9 cellular contexts compared by ENCODE assay signal in genomic region chr14:28751467-28752058, GRCh38. TPM values are rescaled to one million over a fixed set of nuclear protein-coding genes. Genes with fewer than 3 reads are reported as not detected.
DNase-seq lines count a peak whose midpoint lies in the region; ATAC-seq, FAIRE-seq and TF ChIP-seq lines count a peak whose summit lies in the region.
"Had no signal": no experiment of that assay in that cellular context is flagged by ENCODE, and none has a peak within 500 bp of the region (broad histone marks: within the 10 kb centered on the region; RNA-seq: fewer than 3 reads in every experiment).

No MANE protein-coding gene starts in this region.

- POLR2A ChIA-PET in HepG2 (lab: Yijun Ruan, JAX): no interaction called here

- no peak overlapping the region for H3K27ac ChIP-seq in HepG2 (ENCODE audit: extremely low read length, insufficient read depth, low read length)

- 9% methylated on average over 5 of the region's 5 CpGs for WGBS in HepG2 (ENCODE audit: low lambda C conversion rate)

- peak; percentile 67 for TF ChIP-seq RAD21 in HepG2 (CRISPR knock-in tag; IDR thresholded peaks at IDR 0.05)

- no peaks in the 10 kb centered on the region for H3K9me3 ChIP-seq in HepG2 (ENCODE audit: low read length)

- no peaks in the 10 kb centered on the region for H3K4me1 ChIP-seq in HepG2 (ENCODE audit: insufficient read depth, low read length)

- H3K27me3 ChIP-seq in HepG2 (ENCODE audit: control insufficient read depth in 1 of 2, insufficient read depth in 2 of 2, low read length in 2 of 2): peaks cover 3 to 21% of the 10 kb centered on the region in 2 experiments; a peak in 3 of 5 replicates

- intact Hi-C loops in HepG2 (cut with micrococcal nuclease; ENCODE audit: unreplicated experiment): loop anchor here (1.0 to 10.0 kb wide), 7 partner anchors 266 to 1863 kb away; partner anchors contain the start of gene PRKD1

- in situ Hi-C loops in ACHN (cut with HindIII; ENCODE audit: low pct_ligation_motif_present, low pct_unique_long_range_greater_than_20kb, low sequenced_read_pairs) (no loop called here), HepG2 (cut with HindIII; ENCODE audit: extremely low pct_ligation_motif_present, low pct_unique_long_range_greater_than_20kb) (loop anchor here (5.0 to 10.0 kb wide), 5 partner anchors 471 to 1773 kb away; no protein-coding TSS in a partner anchor)

- TF ChIP-seq EP300 in HepG2 (IDR thresholded peaks at IDR 0.05; ENCODE audit: low read depth in 2 of 2, low read length in 2 of 2) (no peak), HepG2 (CRISPR knock-in tag; IDR thresholded peaks at IDR 0.05; ENCODE audit: borderline replicate concordance) (no peak)

- TF ChIP-seq POLR2A in HepG2 (IDR thresholded peaks at IDR 0.05; ENCODE audit: insufficient read depth in 1 of 2, low read depth in 2 of 2, low read length in 2 of 2): no peak

- ATAC-seq in HG02759 (IDR thresholded peaks at IDR 0.05; ENCODE audit: unreplicated experiment) (peak; percentile 84), HepG2 (peak; percentile 98), GM19455 (IDR thresholded peaks at IDR 0.05; ENCODE audit: unreplicated experiment) (no peak)
- ATAC-seq in stimulated activated naive CD8-positive, alpha-beta T cell treated with anti-CD3 and anti-CD28 coated beads, Interleukin-15, Interleukin-2, amounts not matched to agents 100 U/mL and 50 U/mL, for 24 hours: no peak

- H3K4me3 ChIP-seq in GM12865 (ENCODE audit: low read depth, low read length): no peak overlapping the region
- no peak overlapping the region for H3K4me3 ChIP-seq in HepG2 (replicated peaks in 1 of 3; ENCODE audit: insufficient read depth in 1 of 3, low read depth in 2 of 3, low read length in 3 of 3)

- H3K79me2 ChIP-seq in HepG2 (ENCODE audit: insufficient read depth, low read length): no peaks in the 10 kb centered on the region

- TF ChIP-seq CTCF in GM12865 (IDR thresholded peaks at IDR 0.05; ENCODE audit: insufficient read depth, low read depth, low read length, missing control alignments): peak; percentile 74
- peak; percentile 95 for TF ChIP-seq CTCF in HepG2 (CRISPR knock-in tag; IDR thresholded peaks at IDR 0.05)

- peak; percentile 93 for FAIRE-seq in HepG2 (lab: Jason Lieb, UNC)
- FAIRE-seq: frontal cortex had no signal

- no TSS peak for BruUV-seq in HepG2 (replicated peaks; lab: Mats Ljungman, UMichigan)

- H4K20me1 ChIP-seq in HepG2 (ENCODE audit: insufficient read depth, low read length): no peaks in the 10 kb centered on the region

- peak; percentile 53 for DNase-seq in ACHN
- DNase-seq in GM12865 (ENCODE audit: low read depth): peak; percentile 75
- peak; percentile 67 for DNase-seq in NCI-H2081 treated with DMSO at 0.1 percent for 48 hours (lab: John Stamatoyannopoulos, UW)
- DNase-seq in amniotic epithelial cell (ENCODE audit: low read depth): peak; percentile 61
- DNase-seq in HepG2 (ENCODE audit: low spot score): peak; percentile 81
- DNase-seq in stimulated activated naive CD8-positive, alpha-beta T cell treated with anti-CD3 and anti-CD28 coated beads, Interleukin-15, Interleukin-2, amounts not matched to agents 100 U/mL and 50 U/mL, for 24 hours: no peak

- no peak overlapping the region for H3K9ac ChIP-seq in HepG2 (ENCODE audit: insufficient read depth, low read depth, low read length)

- no peak overlapping the region for H2AFZ ChIP-seq in HepG2 (ENCODE audit: low read length)

- no peak overlapping the region for H3K4me2 ChIP-seq in HepG2 (ENCODE audit: low read depth, low read length)

- CTCF ChIA-PET in HepG2 (lab: Yijun Ruan, JAX; ENCODE audit: low intra/inter-chr PET ratio, low total read pairs): interaction anchor here (1.3 to 2.6 kb wide), 5 partner anchors 471 to 1691 kb away, joined by 4 to 17 read pairs (median 10); no protein-coding TSS in a partner anchor

- H3K36me3 ChIP-seq in HepG2 (replicated peaks in 1 of 2; ENCODE audit: control insufficient read depth in 1 of 2, insufficient read depth in 2 of 2, low read length in 2 of 2): no peaks in the 10 kb centered on the region

TF ChIP-seq in HepG2, 621 proteins besides CTCF, POLR2A, EP300 and RAD21 (continues in another document):
- peak in 1 of 2 experiments; percentile 72; a peak in 2 of 4 replicates for TF ChIP-seq HMGXB4 (CRISPR knock-in tag; IDR thresholded peaks at IDR 0.05; ENCODE audit: borderline replicate concordance in 1 of 2, low read depth in 1 of 2)
- 0 out of 2 replicates have a peak, but pooled peaks have one; percentile 34 for TF ChIP-seq KDM3A (CRISPR knock-in tag; IDR thresholded peaks at IDR 0.05; ENCODE audit: low read depth)
- TF ChIP-seq CEBPG (CRISPR knock-in tag; IDR thresholded peaks at IDR 0.05): peak; percentile 18; the same call in 1 of the 2 replicates
- TF ChIP-seq GTF3A (CRISPR knock-in tag; conservative IDR thresholded peaks at IDR 0.05): no peak
- no peak for TF ChIP-seq ZNF484 (CRISPR knock-in tag; IDR thresholded peaks at IDR 0.05; ENCODE audit: borderline replicate concordance, low read depth)
- peak; percentile 95 for TF ChIP-seq STAG1 (CRISPR knock-in tag; IDR thresholded peaks at IDR 0.05)
- no peak for TF ChIP-seq ZNF670 (CRISPR knock-in tag; IDR thresholded peaks at IDR 0.05; ENCODE audit: borderline replicate concordance)
- 0 out of 2 replicates have a peak, but pooled peaks have one; percentile 23 for TF ChIP-seq SP140L (CRISPR knock-in tag; IDR thresholded peaks at IDR 0.05; ENCODE audit: borderline replicate concordance)
- peak; percentile 70; the same call in 1 of the 2 replicates for TF ChIP-seq ZBTB49 (CRISPR knock-in tag; IDR thresholded peaks at IDR 0.05; ENCODE audit: borderline replicate concordance)
- 0 out of 2 replicates have a peak, but pooled peaks have one; percentile 53 for TF ChIP-seq ZNF331 (CRISPR knock-in tag; IDR thresholded peaks at IDR 0.05)
- TF ChIP-seq PITX1 (CRISPR knock-in tag; IDR thresholded peaks at IDR 0.05): 0 out of 2 replicates have a peak, but pooled peaks have one; percentile 66
- peak; percentile 67 for TF ChIP-seq ELF3 (CRISPR knock-in tag; IDR thresholded peaks at IDR 0.05)
- peak; percentile 21 for TF ChIP-seq TEAD3 (CRISPR knock-in tag; optimal IDR thresholded peaks at IDR 0.05; ENCODE audit: borderline replicate concordance)
- TF ChIP-seq HES4 (CRISPR knock-in tag; IDR thresholded peaks at IDR 0.05; ENCODE audit: borderline replicate concordance): no peak
- TF ChIP-seq SP5 (CRISPR knock-in tag; IDR thresholded peaks at IDR 0.05; ENCODE audit: borderline replicate concordance, low read depth): no peak
- TF ChIP-seq ZFY (CRISPR knock-in tag; IDR thresholded peaks at IDR 0.05): no peak

RNA-seq across cellular contexts. Expression of gene FOXG1, which starts 15.0 kb away (rescaled TPM):
- total RNA-seq in HepG2 (2016; rRNA removed; fragmentation: Illumina TruSeq; extraction: Trizol): not detected in 2 replicates
- total RNA-seq in HepG2 (2016; cell fraction: cytosol; rRNA removed; fragmentation: Illumina TruSeq; extraction: Trizol; ENCODE audit: low read depth): not detected in 2 replicates
- total RNA-seq in HepG2 (2016; cell fraction: insoluble cytoplasmic fraction; rRNA removed; fragmentation: Illumina TruSeq; extraction: Trizol): not detected in 2 replicates
- not detected in 2 replicates for total RNA-seq in HepG2 (2016; cell fraction: membrane; rRNA removed; fragmentation: Illumina TruSeq; extraction: Trizol)
- not detected in 2 replicates for total RNA-seq in HepG2 (2016; cell fraction: nucleus; rRNA removed; fragmentation: Illumina TruSeq; extraction: Trizol)
- not detected in 2 replicates for polyA plus RNA-seq in HepG2 (2011; rRNA removed)
- polyA plus RNA-seq in HepG2 (2011; cell fraction: cytosol; rRNA removed): not detected in 2 replicates
- not detected in 2 replicates for polyA plus RNA-seq in HepG2 (2011; cell fraction: nucleus; rRNA removed)
- not detected in 2 replicates for polyA plus RNA-seq in HepG2 (2012)
- not detected in 2 replicates for polyA plus RNA-seq in HepG2 (2016; cell fraction: cytosol; fragmentation: Illumina TruSeq; extraction: Trizol; ENCODE audit: low read depth)
- not detected in 2 replicates for polyA plus RNA-seq in HepG2 (2016; cell fraction: insoluble cytoplasmic fraction; fragmentation: Illumina TruSeq; extraction: Trizol; ENCODE audit: low read depth)
- not detected in 2 replicates for polyA plus RNA-seq in HepG2 (2016; cell fraction: membrane; fragmentation: Illumina TruSeq; extraction: Trizol; ENCODE audit: low read depth)
- polyA plus RNA-seq in HepG2 (2016; cell fraction: nucleus; fragmentation: Illumina TruSeq; extraction: Trizol; ENCODE audit: insufficient read depth, low read depth): not detected in 2 replicates
- polyA minus RNA-seq in HepG2 (2011; rRNA and poly(A)+ RNA removed; ENCODE audit: low replicate concordance): not detected in 2 replicates
- not detected in 2 replicates for polyA minus RNA-seq in HepG2 (2011; cell fraction: cytosol; rRNA and poly(A)+ RNA removed)
- not detected in 2 replicates for polyA minus RNA-seq in HepG2 (2011; cell fraction: nucleus; rRNA and poly(A)+ RNA removed)

Comparison
In these comparisons a context has a peak if more than half of its experiments do, and no peak if none do; other contexts are left out.
1. ATAC-seq: peak in HG02759 (single experiment) and HepG2 (single experiment); none in GM19455 (single experiment) and stimulated activated naive CD8-positive, alpha-beta T cell treated with anti-CD3 and anti-CD28 coated beads, Interleukin-15, Interleukin-2, amounts not matched to agents 100 U/mL and 50 U/mL, for 24 hours (single experiment).